ENCODE assay signal across 25 cellular contexts in the genomic region with DNA sequence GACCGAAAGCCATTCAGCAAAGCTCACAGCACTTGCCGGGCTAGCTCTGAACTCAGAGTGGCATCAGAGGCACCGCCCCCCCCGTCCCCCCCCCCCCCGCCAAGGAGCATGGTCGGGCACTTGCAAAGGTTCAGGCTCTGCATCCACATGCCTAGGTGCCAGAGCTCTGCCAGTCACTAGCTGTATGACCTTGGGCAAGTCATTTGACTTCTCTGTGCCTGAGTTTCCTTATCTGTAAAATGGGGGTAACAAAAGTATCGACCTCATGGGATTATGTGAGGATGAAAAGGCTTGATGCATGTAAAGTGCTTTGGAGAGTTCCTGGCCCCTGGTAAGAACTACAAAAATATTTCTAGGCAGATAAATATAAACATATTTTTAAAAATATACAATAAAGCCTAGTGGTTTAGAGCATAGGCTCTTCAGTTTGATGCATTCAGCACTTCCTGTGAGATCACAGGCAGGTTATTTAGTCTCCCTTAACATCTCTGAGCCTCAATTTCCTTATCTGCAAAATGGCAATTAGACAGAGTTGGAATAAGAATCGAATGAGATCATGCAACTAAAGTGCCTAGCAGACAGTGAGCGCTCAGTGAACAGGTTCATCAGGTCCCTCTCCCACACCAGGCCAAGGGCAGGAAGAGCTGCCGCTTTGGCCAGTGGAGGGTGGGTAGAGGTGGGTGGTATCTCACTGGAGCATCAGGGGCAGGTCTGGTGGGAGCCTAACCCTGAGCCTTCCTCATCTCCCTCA.
DNase-seq lines count a peak whose midpoint lies in the region; ATAC-seq, FAIRE-seq and TF ChIP-seq lines count a peak whose summit lies in the region.
"Had no signal": no experiment of that assay in that cellular context is flagged by ENCODE, and none has a peak within 500 bp of the region (broad histone marks: within the 10 kb centered on the region; RNA-seq: fewer than 3 reads in every experiment).

No MANE protein-coding gene starts in this region.

- H3K4me1 ChIP-seq in HepG2 (ENCODE audit: insufficient read depth, low read length) (peaks cover 37% of the 10 kb centered on the region), right lobe of liver (peaks cover 0 to 22% (median 3%) of the 10 kb centered on the region in 4 donors), vagina (no peaks in the 10 kb centered on the region)
- H3K4me1 ChIP-seq: BLaER1 had no signal

- no peaks in the 10 kb centered on the region for H4K20me1 ChIP-seq in HepG2 (ENCODE audit: insufficient read depth, low read length)
- H4K20me1 ChIP-seq: BLaER1 had no signal

- in situ Hi-C loops in HepG2 (cut with HindIII; ENCODE audit: extremely low pct_ligation_motif_present, low pct_unique_long_range_greater_than_20kb): no loop called here

- H3K27me3 Mint-ChIP-seq in activated CD4-positive, alpha-beta T cell treated with anti-CD3 and anti-CD28 coated beads, Interleukin-2, amount 10 ng/mL, durations not matched to agents 24 days and 14 days: peaks cover 2% of the 10 kb centered on the region

- H3K36me3 ChIP-seq in HepG2 (replicated peaks in 1 of 2; ENCODE audit: control insufficient read depth in 1 of 2, insufficient read depth in 2 of 2, low read length in 2 of 2) (no peaks in the 10 kb centered on the region), right lobe of liver (no peaks in the 10 kb centered on the region), vagina (no peaks in the 10 kb centered on the region)
- H3K36me3 ChIP-seq: BLaER1 had no signal

- TF ChIP-seq CTCF in HepG2 (CRISPR knock-in tag; IDR thresholded peaks at IDR 0.05): no peak
- no peak for TF ChIP-seq CTCF in right lobe of liver (IDR thresholded peaks at IDR 0.05)
- TF ChIP-seq CTCF in vagina (IDR thresholded peaks at IDR 0.05): no peak

- BruUV-seq in HepG2 (replicated peaks; lab: Mats Ljungman, UMichigan): no TSS peak

- no peak for TF ChIP-seq RAD21 in HepG2 (CRISPR knock-in tag; IDR thresholded peaks at IDR 0.05)

- peak overlapping the region; percentile 82 for H3K4me2 ChIP-seq in HepG2 (ENCODE audit: low read depth, low read length)
- H3K4me2 ChIP-seq: BLaER1 had no signal

- no peak overlapping the region for H3K4me3 Mint-ChIP-seq in activated CD4-positive, alpha-beta T cell treated with anti-CD3 and anti-CD28 coated beads, Interleukin-2, amount 10 ng/mL, durations not matched to agents 24 days and 14 days
- H3K4me3 Mint-ChIP-seq: B cell; CD4-positive, CD25-positive, alpha-beta regulatory T cell; CD8-positive, alpha-beta T cell had no signal

- H3K9me3 ChIP-seq in HepG2 (ENCODE audit: low read length) (no peaks in the 10 kb centered on the region), right lobe of liver (no peaks in the 10 kb centered on the region), vagina (no peaks in the 10 kb centered on the region)
- H3K9me3 ChIP-seq: BLaER1, Caco-2 had no signal

- H3K27ac ChIP-seq in HepG2 (ENCODE audit: extremely low read length, insufficient read depth, low read length) (no peak overlapping the region), right lobe of liver (peak overlapping the region in 1 of 3 donors; percentile 43), vagina (no peak overlapping the region)
- H3K27ac ChIP-seq: 22Rv1, BLaER1, C4-2B had no signal

- no peaks in the 10 kb centered on the region for H3K4me1 Mint-ChIP-seq in activated CD4-positive, alpha-beta T cell treated with anti-CD3 and anti-CD28 coated beads, Interleukin-2, amount 10 ng/mL, durations not matched to agents 24 days and 14 days
- H3K4me1 Mint-ChIP-seq: B cell; CD4-positive, CD25-positive, alpha-beta regulatory T cell had no signal

- H3K27ac Mint-ChIP-seq in activated CD4-positive, alpha-beta T cell treated with anti-CD3 and anti-CD28 coated beads, Interleukin-2, amount 10 ng/mL, durations not matched to agents 24 days and 14 days: no peak overlapping the region
- H3K27ac Mint-ChIP-seq: B cell; CD8-positive, alpha-beta T cell had no signal

- H3K79me2 ChIP-seq in HepG2 (ENCODE audit: insufficient read depth, low read length): no peaks in the 10 kb centered on the region

- intact Hi-C loops in activated CD4-positive, alpha-beta T cell treated with anti-CD3 and anti-CD28 coated beads, Interleukin-2, amount 10 ng/mL, durations not matched to agents 24 days and 14 days (cut with micrococcal nuclease): no loop called here
- intact Hi-C loops in HepG2 (cut with micrococcal nuclease; ENCODE audit: unreplicated experiment) (no loop called here), right lobe of liver (cut with DNase I) (no loop called here), vagina (cut with DNase I) (no loop called here)

- no peak for TF ChIP-seq EP300 in HepG2 (IDR thresholded peaks at IDR 0.05; ENCODE audit: low read depth in 2 of 2, low read length in 2 of 2)
- TF ChIP-seq EP300 in HepG2 (CRISPR knock-in tag; IDR thresholded peaks at IDR 0.05; ENCODE audit: borderline replicate concordance): no peak

- TF ChIP-seq POLR2A in HepG2 (IDR thresholded peaks at IDR 0.05; ENCODE audit: insufficient read depth in 1 of 2, low read depth in 2 of 2, low read length in 2 of 2) (no peak), right lobe of liver (IDR thresholded peaks at IDR 0.05) (no peak), vagina (IDR thresholded peaks at IDR 0.05) (no peak)

- CTCF ChIA-PET in HepG2 (lab: Yijun Ruan, JAX; ENCODE audit: low intra/inter-chr PET ratio, low total read pairs): no interaction called here

- ATAC-seq in HepG2: peak; percentile 50; the same call in 2 of the 3 replicates
- no peak for ATAC-seq in right lobe of liver
- ATAC-seq: CD8-positive, alpha-beta T cell; GM12878 had no signal

- no peaks in the 10 kb centered on the region for H3K9me3 Mint-ChIP-seq in activated CD4-positive, alpha-beta T cell treated with anti-CD3 and anti-CD28 coated beads, Interleukin-2, amount 10 ng/mL, durations not matched to agents 24 days and 14 days
- H3K9me3 Mint-ChIP-seq: CD4-positive, CD25-positive, alpha-beta regulatory T cell; CD8-positive, alpha-beta T cell had no signal

- H3K4me3 ChIP-seq in HepG2 (replicated peaks in 1 of 3; ENCODE audit: insufficient read depth in 1 of 3, low read depth in 2 of 3, low read length in 3 of 3) (peak overlapping the region; percentile 6 to 48 (median 11); a peak in 3 of 6 replicates), right lobe of liver (no peak overlapping the region), vagina (no peak overlapping the region)
- H3K4me3 ChIP-seq: BLaER1, GM12878 had no signal

- POLR2A ChIA-PET in HepG2 (lab: Yijun Ruan, JAX): interaction anchor here (0.6 kb wide), 1 partner anchor 1077 kb away, joined by 3 read pairs; no protein-coding TSS in a partner anchor

- H3K27me3 ChIP-seq in HepG2 (ENCODE audit: control insufficient read depth in 1 of 2, insufficient read depth in 2 of 2, low read length in 2 of 2) (no peaks in the 10 kb centered on the region), right lobe of liver (no peaks in the 10 kb centered on the region), vagina (no peaks in the 10 kb centered on the region)
- H3K27me3 ChIP-seq: BLaER1 had no signal

- peak; percentile 42 for DNase-seq in activated CD4-positive, alpha-beta T cell treated with anti-CD3 and anti-CD28 coated beads, Interleukin-2, amount 10 ng/mL, durations not matched to agents 24 days and 14 days
- no peak for DNase-seq in activated CD4-positive, alpha-beta T cell treated with anti-CD3 and anti-CD28 coated beads, Interleukin-2, amount 50 U/mL, for 1 hour
- DNase-seq in HepG2 (ENCODE audit: low spot score) (no peak), right lobe of liver (no peak), mucosa of gallbladder (ENCODE audit: low spot score) (peak; percentile 1), vagina (ENCODE audit: extremely low spot score in 2 of 2) (peak; percentile 40 to 49), pons (ENCODE audit: low spot score) (no peak)
- DNase-seq in NK-92 treated with Interleukin-12 subunit alpha and Interleukin-12 subunit beta, amount 100 ng/mL, for 24 hours (lab: John Stamatoyannopoulos, UW): no peak
- DNase-seq: Caco-2; CD4-positive, CD25-positive, alpha-beta regulatory T cell; DMS 273 treated with DMSO at 0.1 percent for 48 hours; DMS79; EL; GDM1; H7; HCEC 1CT had no signal

- H2AFZ ChIP-seq in HepG2 (ENCODE audit: low read length): peak overlapping the region; percentile 71

- no peak overlapping the region for H3K9ac ChIP-seq in HepG2 (ENCODE audit: insufficient read depth, low read depth, low read length)
- H3K9ac ChIP-seq: BLaER1 had no signal

- WGBS in HepG2 (ENCODE audit: low lambda C conversion rate): 57% methylated on average over 8 of the region's 10 CpGs
- WGBS in right lobe of liver (ENCODE audit: insufficient coverage, low coverage, low lambda C conversion rate, missing lambda C conversion rate): 87% methylated on average over 3 of the region's 10 CpGs

- no peak for FAIRE-seq in HepG2 (lab: Jason Lieb, UNC)
- FAIRE-seq: A204.1, D721Med, GM12878, H1 had no signal

- no peaks in the 10 kb centered on the region for H3K36me3 Mint-ChIP-seq in activated CD4-positive, alpha-beta T cell treated with anti-CD3 and anti-CD28 coated beads, Interleukin-2, amount 10 ng/mL, durations not matched to agents 24 days and 14 days (ENCODE audit: low read depth)
- H3K36me3 Mint-ChIP-seq: CD4-positive, CD25-positive, alpha-beta regulatory T cell; CD8-positive, alpha-beta T cell had no signal

TF ChIP-seq in HepG2, 621 proteins besides CTCF, POLR2A, EP300 and RAD21 (continues in another document):
- TF ChIP-seq, protein P1, sequence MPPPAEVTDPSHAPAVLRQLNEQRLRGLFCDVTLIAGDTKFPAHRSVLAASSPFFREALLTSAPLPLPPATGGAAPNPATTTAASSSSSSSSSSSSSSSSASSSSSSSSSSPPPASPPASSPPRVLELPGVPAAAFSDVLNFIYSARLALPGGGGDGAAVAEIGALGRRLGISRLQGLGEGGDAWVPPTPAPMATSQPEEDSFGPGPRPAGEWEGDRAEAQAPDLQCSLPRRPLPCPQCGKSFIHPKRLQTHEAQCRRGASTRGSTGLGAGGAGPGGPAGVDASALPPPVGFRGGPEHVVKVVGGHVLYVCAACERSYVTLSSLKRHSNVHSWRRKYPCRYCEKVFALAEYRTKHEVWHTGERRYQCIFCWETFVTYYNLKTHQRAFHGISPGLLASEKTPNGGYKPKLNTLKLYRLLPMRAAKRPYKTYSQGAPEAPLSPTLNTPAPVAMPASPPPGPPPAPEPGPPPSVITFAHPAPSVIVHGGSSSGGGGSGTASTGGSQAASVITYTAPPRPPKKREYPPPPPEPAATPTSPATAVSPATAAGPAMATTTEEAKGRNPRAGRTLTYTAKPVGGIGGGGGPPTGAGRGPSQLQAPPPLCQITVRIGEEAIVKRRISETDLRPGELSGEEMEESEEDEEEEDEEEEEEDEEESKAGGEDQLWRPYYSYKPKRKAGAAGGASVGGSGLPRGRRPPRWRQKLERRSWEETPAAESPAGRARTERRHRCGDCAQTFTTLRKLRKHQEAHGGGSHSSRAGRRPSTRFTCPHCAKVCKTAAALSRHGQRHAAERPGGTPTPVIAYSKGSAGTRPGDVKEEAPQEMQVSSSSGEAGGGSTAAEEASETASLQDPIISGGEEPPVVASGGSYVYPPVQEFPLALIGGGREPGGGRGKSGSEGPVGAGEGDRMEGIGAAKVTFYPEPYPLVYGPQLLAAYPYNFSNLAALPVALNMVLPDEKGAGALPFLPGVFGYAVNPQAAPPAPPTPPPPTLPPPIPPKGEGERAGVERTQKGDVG (CRISPR knock-in tag; IDR thresholded peaks at IDR 0.05; ENCODE audit: borderline replicate concordance): no peak
- TF ChIP-seq CEBPB (IDR thresholded peaks at IDR 0.05; ENCODE audit: borderline replicate concordance, low read depth, low read length) (no peak), ZNF629 (CRISPR knock-in tag; conservative IDR thresholded peaks at IDR 0.05) (peak; percentile 65)

Comparison
In these comparisons a context has a peak if more than half of its experiments do, and no peak if none do; other contexts are left out.
1. DNase-seq: peak in activated CD4-positive, alpha-beta T cell treated with anti-CD3 and anti-CD28 coated beads, Interleukin-2, amount 10 ng/mL, durations not matched to agents 24 days and 14 days (single experiment), mucosa of gallbladder (single experiment) and vagina (2 of 2); none in activated CD4-positive, alpha-beta T cell treated with anti-CD3 and anti-CD28 coated beads, Interleukin-2, amount 50 U/mL, for 1 hour (single experiment), HepG2 (single experiment), right lobe of liver (0 of 3), pons (single experiment) and NK-92 treated with Interleukin-12 subunit alpha and Interleukin-12 subunit beta, amount 100 ng/mL, for 24 hours (single experiment).
2. H3K4me3 ChIP-seq: peak in HepG2 (3 of 3); none in right lobe of liver (0 of 3) and vagina (0 of 2).